9 cellular contexts compared by ENCODE assay signal in genomic region chr1:43822040-43822439, GRCh38.
DNase-seq lines count a peak whose midpoint lies in the region; ATAC-seq and TF ChIP-seq lines count a peak whose summit lies in the region.
"Had no signal": no experiment of that assay in that cellular context is flagged by ENCODE, and none has a peak within 500 bp of the region (broad histone marks: within the 10 kb centered on the region; RNA-seq: fewer than 3 reads in every experiment).

No MANE protein-coding gene starts in this region.

- H3K9me3 ChIP-seq in Caco-2: no peaks in the 10 kb centered on the region
- H3K9me3 ChIP-seq in PC-9 (ENCODE audit: insufficient read depth, low read depth): no peaks in the 10 kb centered on the region
- H3K9me3 ChIP-seq: right lobe of liver had no signal

- TF ChIP-seq CTCF in Caco-2 (IDR thresholded peaks at IDR 0.05; ENCODE audit: insufficient read depth in 1 of 2, low read depth in 1 of 2, low read length in 1 of 2, severe bottlenecking in 1 of 2, unreplicated experiment in 1 of 2): no peak
- no peak for TF ChIP-seq CTCF in PC-9 (conservative IDR thresholded peaks at IDR 0.05)
- TF ChIP-seq CTCF in epithelial cell of proximal tubule (conservative IDR thresholded peaks at IDR 0.05; ENCODE audit: low read depth, low read length): no peak
- TF ChIP-seq CTCF in nephron progenitor cell (IDR thresholded peaks at IDR 0.05): no peak
- TF ChIP-seq CTCF in mesothelial cell of epicardium (IDR thresholded peaks at IDR 0.05; ENCODE audit: unreplicated experiment): no peak
- no peak for TF ChIP-seq CTCF in GM10248 (IDR thresholded peaks at IDR 0.05; ENCODE audit: control extremely low read depth, extremely low read depth, low read depth, missing control alignments)

- no TSS peak for BruUV-seq in Caco-2 (replicated peaks; lab: Mats Ljungman, UMichigan)
- BruUV-seq in PC-9 (replicated peaks; lab: Mats Ljungman, UMichigan): no TSS peak

- H3K36me3 Mint-ChIP-seq in Caco-2 (ENCODE audit: insufficient read depth, unreplicated experiment) (no peaks in the 10 kb centered on the region), nephron progenitor cell (ENCODE audit: low read depth) (peaks cover 55% of the 10 kb centered on the region), mesothelial cell of epicardium (peaks cover 31% of the 10 kb centered on the region)
- H3K36me3 Mint-ChIP-seq in activated CD4-positive, alpha-beta memory T cell treated with anti-CD3 and anti-CD28 coated beads, Interleukin-2, amount 10 ng/mL, durations not matched to agents 7 days and 5 days (ENCODE audit: low read depth): peaks cover 28% of the 10 kb centered on the region

- H3K4me1 Mint-ChIP-seq in Caco-2 (ENCODE audit: low read depth, unreplicated experiment) (peaks cover 8% of the 10 kb centered on the region), nephron progenitor cell (no peaks in the 10 kb centered on the region), mesothelial cell of epicardium (peaks cover 7% of the 10 kb centered on the region)
- peaks cover 4% of the 10 kb centered on the region for H3K4me1 Mint-ChIP-seq in activated CD4-positive, alpha-beta memory T cell treated with anti-CD3 and anti-CD28 coated beads, Interleukin-2, amount 10 ng/mL, durations not matched to agents 7 days and 5 days

- H3K27me3 ChIP-seq in Caco-2 (replicated peaks; ENCODE audit: control insufficient read depth, insufficient read depth, low read length): no peaks in the 10 kb centered on the region
- no peaks in the 10 kb centered on the region for H3K27me3 ChIP-seq in PC-9 (ENCODE audit: insufficient read depth, low read depth)
- H3K27me3 ChIP-seq: right lobe of liver had no signal

- H3K4me1 ChIP-seq in Caco-2: peaks cover 10% of the 10 kb centered on the region; the same call in 1 of the 2 replicates
- H3K4me1 ChIP-seq in PC-9 (replicated peaks; ENCODE audit: insufficient read depth): peaks cover 41% of the 10 kb centered on the region
- H3K4me1 ChIP-seq: right lobe of liver had no signal

- no peak for ATAC-seq in HG03045 (IDR thresholded peaks at IDR 0.05; ENCODE audit: unreplicated experiment)
- ATAC-seq: right lobe of liver had no signal

- DNase-seq in Caco-2: peak; percentile 4 to 46
- peak; percentile 65 to 90 for DNase-seq in PC-9
- peak; percentile 91 for DNase-seq in epithelial cell of proximal tubule (ENCODE audit: low read depth)
- no peak for DNase-seq in nephron progenitor cell
- DNase-seq in mesothelial cell of epicardium (ENCODE audit: low spot score in 2 of 2, unreplicated experiment in 2 of 2): no peak
- no peak for DNase-seq in GM10248 (ENCODE audit: extremely low spot score)
- DNase-seq in activated CD4-positive, alpha-beta memory T cell treated with anti-CD3 and anti-CD28 coated beads, Interleukin-2, amount 10 ng/mL, durations not matched to agents 7 days and 5 days: no peak
- DNase-seq: right lobe of liver had no signal

- POLR2A ChIA-PET in Caco-2 (lab: Charles Lee): no interaction called here
- POLR2A ChIA-PET in PC-9 (lab: Charles Lee; ENCODE audit: unreplicated experiment): interaction anchor here (0.7 kb wide), 1 partner anchor 17 kb away, joined by 5 read pairs; no protein-coding TSS in a partner anchor
- POLR2A ChIA-PET in GM10248 (lab: Yijun Ruan, JAX): no interaction called here
- POLR2A ChIA-PET in activated CD4-positive, alpha-beta memory T cell treated with anti-CD3 and anti-CD28 coated beads, Interleukin-2, amount 10 ng/mL, durations not matched to agents 7 days and 5 days (lab: Charles Lee): no interaction called here

- no peaks in the 10 kb centered on the region for H3K36me3 ChIP-seq in Caco-2 (ENCODE audit: control insufficient read depth, insufficient read depth, low read length)
- H3K36me3 ChIP-seq in PC-9 (ENCODE audit: low read depth): peaks cover 8% of the 10 kb centered on the region; the same call in 1 of the 2 replicates

- peak overlapping the region; percentile 68 for H3K4me2 ChIP-seq in PC-9

- no peaks in the 10 kb centered on the region for H3K79me2 ChIP-seq in PC-9 (ENCODE audit: low read depth)

- H2AFZ ChIP-seq in PC-9: peak overlapping the region; percentile 55; the same call in 1 of the 2 replicates

- H3F3A ChIP-seq in PC-9 (ENCODE audit: insufficient read depth, low read depth): peaks cover 29% of the 10 kb centered on the region

- H4K20me1 ChIP-seq in PC-9 (ENCODE audit: insufficient read depth): no peaks in the 10 kb centered on the region

- intact Hi-C loops in Caco-2 (cut with micrococcal nuclease; ENCODE audit: unreplicated experiment) (no loop called here), PC-9 (cut with micrococcal nuclease; ENCODE audit: unreplicated experiment) (loop anchor here (1.0 kb wide), 3 partner anchors 13 to 39 kb away; no protein-coding TSS in a partner anchor)

- no peak overlapping the region for H3K27ac Mint-ChIP-seq in Caco-2 (ENCODE audit: unreplicated experiment)
- peak overlapping the region; percentile 41 for H3K27ac Mint-ChIP-seq in nephron progenitor cell
- no peak overlapping the region for H3K27ac Mint-ChIP-seq in mesothelial cell of epicardium
- H3K27ac Mint-ChIP-seq in activated CD4-positive, alpha-beta memory T cell treated with anti-CD3 and anti-CD28 coated beads, Interleukin-2, amount 10 ng/mL, durations not matched to agents 7 days and 5 days: no peak overlapping the region

- no peaks in the 10 kb centered on the region for H3K27me3 Mint-ChIP-seq in Caco-2 (ENCODE audit: insufficient read depth, unreplicated experiment)
- H3K27me3 Mint-ChIP-seq in nephron progenitor cell (ENCODE audit: low read depth, poor library complexity): peaks cover 5% of the 10 kb centered on the region
- H3K27me3 Mint-ChIP-seq in mesothelial cell of epicardium (ENCODE audit: low read depth): no peaks in the 10 kb centered on the region
- H3K27me3 Mint-ChIP-seq in activated CD4-positive, alpha-beta memory T cell treated with anti-CD3 and anti-CD28 coated beads, Interleukin-2, amount 10 ng/mL, durations not matched to agents 7 days and 5 days: no peaks in the 10 kb centered on the region

- peak overlapping the region; percentile 87 for H3K27ac ChIP-seq in PC-9
- H3K27ac ChIP-seq: right lobe of liver had no signal

- CTCF ChIA-PET in Caco-2 (lab: Charles Lee): no interaction called here
- CTCF ChIA-PET in PC-9 (lab: Charles Lee): no interaction called here
- CTCF ChIA-PET in GM10248 (lab: Yijun Ruan, JAX): no interaction called here
- CTCF ChIA-PET in activated CD4-positive, alpha-beta memory T cell treated with anti-CD3 and anti-CD28 coated beads, Interleukin-2, amount 10 ng/mL, durations not matched to agents 7 days and 5 days (lab: Charles Lee): no interaction called here

- H3K9me2 ChIP-seq in PC-9 (ENCODE audit: insufficient read depth): no peaks in the 10 kb centered on the region

- no peak overlapping the region for H3K4me3 ChIP-seq in Caco-2 (ENCODE audit: low read depth, low read length)
- H3K4me3 ChIP-seq in PC-9: no peak overlapping the region
- no peak overlapping the region for H3K4me3 ChIP-seq in epithelial cell of proximal tubule (ENCODE audit: low read depth, low read length)
- H3K4me3 ChIP-seq: right lobe of liver had no signal

- H3K9me3 Mint-ChIP-seq in Caco-2 (ENCODE audit: unreplicated experiment) (no peaks in the 10 kb centered on the region), nephron progenitor cell (peaks cover 21% of the 10 kb centered on the region), mesothelial cell of epicardium (peaks cover 24% of the 10 kb centered on the region)
- peaks cover 8% of the 10 kb centered on the region for H3K9me3 Mint-ChIP-seq in activated CD4-positive, alpha-beta memory T cell treated with anti-CD3 and anti-CD28 coated beads, Interleukin-2, amount 10 ng/mL, durations not matched to agents 7 days and 5 days

- H3K4me3 Mint-ChIP-seq in Caco-2 (ENCODE audit: unreplicated experiment): no peak overlapping the region
- no peak overlapping the region for H3K4me3 Mint-ChIP-seq in nephron progenitor cell
- no peak overlapping the region for H3K4me3 Mint-ChIP-seq in mesothelial cell of epicardium
- H3K4me3 Mint-ChIP-seq in activated CD4-positive, alpha-beta memory T cell treated with anti-CD3 and anti-CD28 coated beads, Interleukin-2, amount 10 ng/mL, durations not matched to agents 7 days and 5 days: no peak overlapping the region

Comparison
In these comparisons a context has a peak if more than half of its experiments do, and no peak if none do; other contexts are left out.
1. DNase-seq: peak in Caco-2 (2 of 2), PC-9 (2 of 2) and epithelial cell of proximal tubule (single experiment); none in nephron progenitor cell (single experiment), mesothelial cell of epicardium (0 of 2), GM10248 (single experiment) and activated CD4-positive, alpha-beta memory T cell treated with anti-CD3 and anti-CD28 coated beads, Interleukin-2, amount 10 ng/mL, durations not matched to agents 7 days and 5 days (single experiment).